17 cellular contexts compared by ENCODE assay signal in the genomic region with DNA sequence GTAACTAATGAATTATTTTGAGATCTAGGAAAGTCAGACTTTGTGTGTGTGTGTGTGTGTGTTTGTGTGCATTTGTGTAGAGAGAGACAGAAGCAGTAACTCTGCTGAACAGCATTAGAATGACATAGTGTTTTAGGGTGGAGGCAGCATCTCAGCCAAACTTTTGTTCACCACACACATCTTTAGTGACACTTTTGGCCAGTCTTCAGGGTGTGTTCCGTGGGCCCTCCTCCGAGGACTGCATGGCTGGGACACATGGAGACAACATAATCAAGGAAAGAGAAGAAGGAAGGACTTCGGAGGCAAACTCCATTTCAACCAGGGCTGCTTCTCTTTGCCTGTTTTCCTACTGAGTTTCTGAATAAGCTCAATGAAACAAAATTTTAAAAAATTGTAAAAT.
DNase-seq lines count a peak whose midpoint lies in the region; ATAC-seq, FAIRE-seq and TF ChIP-seq lines count a peak whose summit lies in the region.
"Had no signal": no experiment of that assay in that cellular context is flagged by ENCODE, and none has a peak within 500 bp of the region (broad histone marks: within the 10 kb centered on the region; RNA-seq: fewer than 3 reads in every experiment).

No MANE protein-coding gene starts in this region.

- dilution Hi-C loops in endothelial cell of umbilical vein (cut with MboI; ENCODE audit: extremely low pct_ligation_motif_present, low sequenced_read_pairs), result no loop called here

- H2AFZ ChIP-seq in endothelial cell of umbilical vein (ENCODE audit: low read depth, low read length), result no peak overlapping the region

- H3K27me3 ChIP-seq in endothelial cell of umbilical vein (ENCODE audit: control insufficient read depth in 2 of 2, insufficient read depth in 2 of 2, low read length in 2 of 2) (peaks cover 0 to 4% of the 10 kb centered on the region in 2 experiments), aorta (ENCODE audit: control insufficient read depth in 1 of 2, insufficient read depth in 2 of 2, low read length in 1 of 2) (no peaks in the 10 kb centered on the region)
- H3K27me3 ChIP-seq: BLaER1 had no signal

- CTCF ChIA-PET in endothelial cell of umbilical vein (lab: Charles Lee), result interaction anchor here (1.4 kb wide), 1 partner anchor 214 kb away, joined by 4 read pairs; no protein-coding TSS in a partner anchor

- H3K9me3 Mint-ChIP-seq in neural crest cell, result peaks cover 7% of the 10 kb centered on the region

- no TSS peak for BruUV-seq in endothelial cell of umbilical vein (replicated peaks; lab: Mats Ljungman, UMichigan)

- H3K4me3 ChIP-seq in endothelial cell of umbilical vein (replicated peaks in 1 of 3; ENCODE audit: insufficient read depth in 1 of 3, low read depth in 1 of 3, low read length in 3 of 3) (no peak overlapping the region), aorta (ENCODE audit: low read length in 2 of 2) (no peak overlapping the region)
- H3K4me3 ChIP-seq: BLaER1 had no signal

- H3K27ac ChIP-seq in endothelial cell of umbilical vein (ENCODE audit: insufficient read depth, low read depth, low read length) (no peak overlapping the region), aorta (ENCODE audit: low read depth in 1 of 2, low read length in 2 of 2) (peak overlapping the region; percentile 64 to 81)
- H3K27ac ChIP-seq: BLaER1 had no signal

- H3K9me1 ChIP-seq in endothelial cell of umbilical vein (replicated peaks; ENCODE audit: control insufficient read depth, extremely low read depth, insufficient read depth, low read length), result no peaks in the 10 kb centered on the region

- H3K27ac Mint-ChIP-seq in neural crest cell (ENCODE audit: unreplicated experiment), result peak overlapping the region; percentile 87
- H3K27ac Mint-ChIP-seq: CD8-positive, alpha-beta memory T cell had no signal

- WGBS in aorta, 2 donors, result 17 to 22% methylated on average over 3 of the region's 3 CpGs

- H3K4me2 ChIP-seq in endothelial cell of umbilical vein (ENCODE audit: insufficient read depth, low read length), result no peak overlapping the region

- DNase-seq in endothelial cell of umbilical vein (ENCODE audit: low read depth, low spot score), result no peak
- DNase-seq in left cardiac atrium, result peak; percentile 30
- no peak for DNase-seq in neural crest cell (ENCODE audit: low read depth, low spot score)
- no peak for DNase-seq in aorta
- no peak for DNase-seq in NCI-H526 treated with DMSO at 0.1 percent for 48 hours (lab: John Stamatoyannopoulos, UW)
- DNase-seq in effector CD8-positive, alpha-beta T cell (lab: John Stamatoyannopoulos, UW), result no peak
- DNase-seq: CD8-positive, alpha-beta memory T cell; DMS 273 treated with DMSO at 0.1 percent for 48 hours; KG1; NCI-H1048; NCI-H2107; NCI-H345; NCI-H69; NK-92 treated with Interleukin-12 subunit alpha and Interleukin-12 subunit beta, amount 100 ng/mL, for 24 hours had no signal

- no peaks in the 10 kb centered on the region for H3K79me2 ChIP-seq in endothelial cell of umbilical vein (ENCODE audit: control insufficient read depth, insufficient read depth, low read length)

- ATAC-seq in left cardiac atrium (peak; percentile 16 to 49), aorta (ENCODE audit: low FRiP score) (peak; percentile 61), HG03280 (IDR thresholded peaks at IDR 0.05; ENCODE audit: unreplicated experiment) (no peak)

- no peaks in the 10 kb centered on the region for H3K36me3 ChIP-seq in endothelial cell of umbilical vein (ENCODE audit: control insufficient read depth in 2 of 2, extremely low read depth in 1 of 2, insufficient read depth in 2 of 2, low read length in 2 of 2)
- H3K36me3 ChIP-seq in aorta (ENCODE audit: control insufficient read depth in 1 of 2, insufficient read depth in 2 of 2, low read length in 1 of 2), result no peaks in the 10 kb centered on the region
- H3K36me3 ChIP-seq: BLaER1 had no signal

- peaks cover 6% of the 10 kb centered on the region for H3K36me3 Mint-ChIP-seq in neural crest cell (ENCODE audit: low read depth)
- H3K36me3 Mint-ChIP-seq: CD8-positive, alpha-beta memory T cell had no signal

- no peak for TF ChIP-seq POLR2A in endothelial cell of umbilical vein (IDR thresholded peaks at IDR 0.05; ENCODE audit: low read depth, low read length)

- H3K9me3 ChIP-seq in endothelial cell of umbilical vein (replicated peaks; ENCODE audit: control insufficient read depth, insufficient read depth, low read length) (no peaks in the 10 kb centered on the region), aorta (ENCODE audit: control insufficient read depth, low read length) (no peaks in the 10 kb centered on the region)
- H3K9me3 ChIP-seq: BLaER1 had no signal

- no peaks in the 10 kb centered on the region for H4K20me1 ChIP-seq in endothelial cell of umbilical vein (replicated peaks; ENCODE audit: control insufficient read depth, extremely low read depth, insufficient read depth, low read length)
- H4K20me1 ChIP-seq: BLaER1 had no signal

- H3K4me3 Mint-ChIP-seq in neural crest cell, result no peak overlapping the region
- H3K4me3 Mint-ChIP-seq: CD8-positive, alpha-beta memory T cell had no signal

- no peaks in the 10 kb centered on the region for H3K27me3 Mint-ChIP-seq in neural crest cell (ENCODE audit: low read depth)

- TF ChIP-seq CTCF in endothelial cell of umbilical vein (IDR thresholded peaks at IDR 0.05; ENCODE audit: extremely low read depth in 1 of 2, insufficient read depth in 1 of 2, low read depth in 1 of 2, low read length in 2 of 2), result no peak
- no peak for TF ChIP-seq CTCF in neural crest cell (conservative IDR thresholded peaks at IDR 0.05)

- POLR2A ChIA-PET in endothelial cell of umbilical vein (lab: Charles Lee), result no interaction called here

- H3K4me1 Mint-ChIP-seq in neural crest cell, result peaks cover 47% of the 10 kb centered on the region
- H3K4me1 Mint-ChIP-seq: CD8-positive, alpha-beta memory T cell had no signal

- H3K4me1 ChIP-seq in endothelial cell of umbilical vein (ENCODE audit: control insufficient read depth, extremely low read depth, insufficient read depth, low read length) (no peaks in the 10 kb centered on the region), aorta (ENCODE audit: control insufficient read depth in 1 of 2, insufficient read depth in 2 of 2, low read length in 2 of 2) (peaks cover 0 to 3% of the 10 kb centered on the region in 2 donors)

- FAIRE-seq in endothelial cell of umbilical vein (lab: Jason Lieb, UNC), result peak; percentile 24
- FAIRE-seq: H1 had no signal

- H3K9ac ChIP-seq in endothelial cell of umbilical vein (replicated peaks; ENCODE audit: extremely low read depth, insufficient read depth, low read length), result no peak overlapping the region
- H3K9ac ChIP-seq: BLaER1 had no signal

- intact Hi-C loops in endothelial cell of umbilical vein (cut with micrococcal nuclease) (no loop called here), left cardiac atrium (cut with DNase I) (loop anchor here in 1 of 2 donors (10.0 kb wide), 1 partner anchor 123 kb away; no protein-coding TSS in a partner anchor), aorta (cut with DNase I) (no loop called here)

TF ChIP-seq in endothelial cell of umbilical vein, 7 proteins besides CTCF, POLR2A, EP300 and RAD21:
- no peak for TF ChIP-seq FOS (IDR thresholded peaks at IDR 0.05; ENCODE audit: borderline replicate concordance, insufficient read depth, low read length)
- TF ChIP-seq MAX (IDR thresholded peaks at IDR 0.05; ENCODE audit: insufficient read depth, insufficient read length), result no peak
- no peak for TF ChIP-seq MYC (IDR thresholded peaks at IDR 0.05; ENCODE audit: low read depth, low read length)
- no peak for TF ChIP-seq JUN (IDR thresholded peaks at IDR 0.05; ENCODE audit: borderline replicate concordance, insufficient read depth, insufficient read length, low read depth)
- no peak for TF ChIP-seq POLR2AphosphoS5 (IDR thresholded peaks at IDR 0.05; ENCODE audit: insufficient read depth, low read depth, low read length)
- no peak for TF ChIP-seq EZH2 (IDR thresholded peaks at IDR 0.05; ENCODE audit: borderline replicate concordance, low read depth, low read length, severe bottlenecking)
- no peak for TF ChIP-seq GATA2 (IDR thresholded peaks at IDR 0.05; ENCODE audit: insufficient read depth, insufficient read length, low read depth, low read length)
